Comparison of ENCODE assay signal across 11 cellular contexts in the genomic region with DNA sequence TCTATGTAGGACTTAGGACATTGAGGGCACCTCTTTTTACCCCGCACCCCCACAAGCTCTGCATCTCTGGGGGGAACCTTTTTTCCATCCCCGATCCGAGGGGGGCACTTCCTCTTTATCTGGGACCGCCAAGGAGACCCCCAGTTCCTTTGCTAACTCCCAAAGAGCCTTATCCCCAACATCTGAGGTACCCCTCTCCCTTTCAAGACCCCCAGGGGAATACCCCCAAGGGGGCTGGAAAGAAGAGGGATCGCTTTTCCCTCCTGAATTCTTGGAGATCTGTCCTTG. TPM values are rescaled to one million over a fixed set of nuclear protein-coding genes. Genes with fewer than 3 reads are reported as not detected.
DNase-seq lines count a peak whose midpoint lies in the region; ATAC-seq and TF ChIP-seq lines count a peak whose summit lies in the region.
"Had no signal": no experiment of that assay in that cellular context is flagged by ENCODE, and none has a peak within 500 bp of the region (broad histone marks: within the 10 kb centered on the region; RNA-seq: fewer than 3 reads in every experiment).

No MANE protein-coding gene starts in this region.

- H3K4me3 ChIP-seq in SK-N-MC (peak overlapping the region; percentile 92), uterus (no peak overlapping the region)

- H3K27me3 ChIP-seq in foreskin keratinocyte, result no peaks in the 10 kb centered on the region
- peaks cover 0 to 4% of the 10 kb centered on the region in 2 donors for H3K27me3 ChIP-seq in uterus

- H3K27ac Mint-ChIP-seq in stimulated activated memory B cell treated with anti-CD40 and anti-IgM and Interleukin-4, amounts not matched to agents 10 μg/mL and 1 μg/mL and 100 μg/mL, for 72 hours, result peak overlapping the region; percentile 88

- no peaks in the 10 kb centered on the region for H3K4me1 ChIP-seq in foreskin keratinocyte
- peaks cover 0 to 6% of the 10 kb centered on the region in 2 donors for H3K4me1 ChIP-seq in uterus

- peaks cover 76% of the 10 kb centered on the region for H3K4me1 Mint-ChIP-seq in stimulated activated memory B cell treated with anti-CD40 and anti-IgM and Interleukin-4, amounts not matched to agents 10 μg/mL and 1 μg/mL and 100 μg/mL, for 72 hours

- peak overlapping the region; percentile 86 for H3K9ac ChIP-seq in SK-N-MC (ENCODE audit: insufficient read length)
- H3K9ac ChIP-seq: parathyroid adenoma had no signal

- H3K9me3 Mint-ChIP-seq in stimulated activated memory B cell treated with anti-CD40 and anti-IgM and Interleukin-4, amounts not matched to agents 10 μg/mL and 1 μg/mL and 100 μg/mL, for 72 hours, result peaks cover 3% of the 10 kb centered on the region

- H3K4me3 Mint-ChIP-seq in stimulated activated memory B cell treated with anti-CD40 and anti-IgM and Interleukin-4, amounts not matched to agents 10 μg/mL and 1 μg/mL and 100 μg/mL, for 72 hours, result peak overlapping the region; percentile 88

- peaks cover 16% of the 10 kb centered on the region for H3K36me3 ChIP-seq in SK-N-MC (ENCODE audit: insufficient read depth, low read length)
- no peaks in the 10 kb centered on the region for H3K36me3 ChIP-seq in uterus

- H3K27me3 Mint-ChIP-seq in stimulated activated memory B cell treated with anti-CD40 and anti-IgM and Interleukin-4, amounts not matched to agents 10 μg/mL and 1 μg/mL and 100 μg/mL, for 72 hours, result no peaks in the 10 kb centered on the region

- TF ChIP-seq POLR2A in uterus (IDR thresholded peaks at IDR 0.05), result no peak

- no peak overlapping the region for H3K27ac ChIP-seq in SK-N-MC
- peak overlapping the region; percentile 77 for H3K27ac ChIP-seq in foreskin keratinocyte
- no peak overlapping the region for H3K27ac ChIP-seq in uterus
- H3K27ac ChIP-seq: parathyroid adenoma had no signal

- H3K9me3 ChIP-seq in SK-N-MC (ENCODE audit: low read depth, low read length) (no peaks in the 10 kb centered on the region), uterus (no peaks in the 10 kb centered on the region)

- peaks cover 34% of the 10 kb centered on the region for H3K36me3 Mint-ChIP-seq in stimulated activated memory B cell treated with anti-CD40 and anti-IgM and Interleukin-4, amounts not matched to agents 10 μg/mL and 1 μg/mL and 100 μg/mL, for 72 hours

- peak; percentile 58 for DNase-seq in activated CD8-positive, alpha-beta memory T cell treated with anti-CD3 and anti-CD28 coated beads for 24 hours
- no peak for DNase-seq in activated CD8-positive, alpha-beta memory T cell treated with anti-CD3 and anti-CD28 coated beads, Interleukin-2, amount 50 U/mL, for 4 hours
- DNase-seq in SK-N-MC (ENCODE audit: low read depth, low spot score) (no peak), foreskin keratinocyte (no peak), NCI-H187 (lab: John Stamatoyannopoulos, UW) (no peak), uterus (no peak)
- DNase-seq: NCI-H2171 had no signal

- intact Hi-C loops in uterus (cut with DNase I; ENCODE audit: low total_unique reads), result no loop called here

- TF ChIP-seq CTCF in foreskin keratinocyte (conservative IDR thresholded peaks at IDR 0.05) (no peak), uterus (IDR thresholded peaks at IDR 0.05) (no peak)

- no peak for ATAC-seq in foreskin keratinocyte
- no peak for ATAC-seq in stimulated activated memory B cell treated with anti-CD40 and anti-IgM and Interleukin-4, amounts not matched to agents 10 μg/mL and 1 μg/mL and 100 μg/mL, for 72 hours
- ATAC-seq in HG03108 (IDR thresholded peaks at IDR 0.05; ENCODE audit: unreplicated experiment), result no peak

RNA-seq across cellular contexts. Expression of a gene that starts 1.1 kb away (rescaled TPM):
- total RNA-seq in foreskin keratinocyte (23.2 and 27.9 TPM in 2 replicates), uterus (under 1 TPM in 1 of 4 donors, not detected in 3; 0.28 TPM)
- polyA plus RNA-seq in foreskin keratinocyte, result 27.7 and 35.4 TPM in 2 replicates

RNA-seq across cellular contexts. Expression of a gene that starts 29.8 kb away (rescaled TPM):
- total RNA-seq in foreskin keratinocyte (not detected in 2 replicates), uterus (1 to 10 TPM in 2 of 4 donors, not detected in 2; 2.3 to 4.4 TPM)
- not detected in 2 replicates for polyA plus RNA-seq in foreskin keratinocyte
- total RNA-seq: endothelial cell of umbilical vein had no signal
- polyA plus RNA-seq: endothelial cell of umbilical vein had no signal

RNA-seq across cellular contexts. Expression of a gene that starts 50.3 kb away (rescaled TPM):
- total RNA-seq in foreskin keratinocyte (0.07 and 0.10 TPM in 2 replicates), uterus (1 to 10 TPM in 2 of 4 donors, not detected in 2; 1.4 to 2.1 TPM)
- 0.13 and 0.20 TPM in 2 replicates for polyA plus RNA-seq in foreskin keratinocyte
- total RNA-seq: endothelial cell of umbilical vein had no signal
- polyA plus RNA-seq: endothelial cell of umbilical vein had no signal

RNA-seq across cellular contexts. Expression of a gene that starts 59.0 kb away (rescaled TPM):
- total RNA-seq in foreskin keratinocyte (0.81 and 0.85 TPM in 2 replicates), uterus (1 to 10 TPM in 1 of 4 donors, not detected in 3; 1.2 TPM)
- polyA plus RNA-seq in foreskin keratinocyte, result 0.96 and 1.5 TPM in 2 replicates
- total RNA-seq: endothelial cell of umbilical vein had no signal
- polyA plus RNA-seq: endothelial cell of umbilical vein had no signal

Comparison
In these comparisons a context has a peak if more than half of its experiments do, and no peak if none do; other contexts are left out.
1. RNA of a gene that starts 1.1 kb away (total RNA-seq): 23.2 to 27.9 TPM in foreskin keratinocyte; 0.28 TPM in uterus; every median in the first group is over 10 times any median in the second.